Comparison of ENCODE assay signal across 6 cellular contexts in the genomic region with DNA sequence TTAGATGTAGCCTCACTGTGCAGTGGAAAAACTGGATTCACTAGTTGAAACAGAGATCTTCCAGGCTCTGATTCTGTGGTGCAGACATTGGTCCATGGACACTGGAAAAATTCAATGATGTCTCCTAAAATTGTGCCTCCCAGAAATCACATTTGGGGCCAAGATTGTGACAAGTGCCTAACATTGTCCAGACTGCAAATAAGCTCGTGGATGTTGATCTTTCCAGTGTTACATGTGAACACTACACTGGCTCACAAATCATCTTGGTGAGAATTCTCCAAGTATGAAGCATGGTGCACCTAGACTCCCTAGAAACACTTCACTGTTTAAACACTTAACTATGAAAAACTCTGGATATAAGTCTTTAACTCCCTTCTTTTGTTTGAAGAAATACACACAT.
"Had no signal": no experiment of that assay in that cellular context is flagged by ENCODE, and none has a peak within 500 bp of the region (broad histone marks: within the 10 kb centered on the region; RNA-seq: fewer than 3 reads in every experiment).

No MANE protein-coding gene starts in this region.

- DNase-seq: IMR-90, KBM-7, KG1 had no signal

- H3K4me3 ChIP-seq: K562 had no signal

- ATAC-seq: HepG2, K562 had no signal

- H3K27ac ChIP-seq: HL-60 had no signal
